ENCODE assay signal across 18 cellular contexts in genomic region chr14:99734406-99735051, GRCh38. TPM values are rescaled to one million over a fixed set of nuclear protein-coding genes. Genes with fewer than 3 reads are reported as not detected.
A peak's percentile ranks its signal among the peaks of the same experiment; 100 is the strongest.
DNase-seq lines count a peak whose midpoint lies in the region; ATAC-seq, FAIRE-seq and TF ChIP-seq lines count a peak whose summit lies in the region.
"Had no signal": no experiment of that assay in that cellular context is flagged by ENCODE, and none has a peak within 500 bp of the region (broad histone marks: within the 10 kb centered on the region; RNA-seq: fewer than 3 reads in every experiment).

No MANE protein-coding gene starts in this region.

- ATAC-seq in effector memory CD8-positive, alpha-beta T cell (replicated peaks): no peak
- ATAC-seq: HCT116; left colon; stimulated activated naive CD8-positive, alpha-beta T cell treated with anti-CD3 and anti-CD28 coated beads, Interleukin-15, Interleukin-2, amounts not matched to agents 100 U/mL and 50 U/mL, for 24 hours had no signal

- H3K4me1 Mint-ChIP-seq in effector memory CD8-positive, alpha-beta T cell (ENCODE audit: low read depth in 2 of 2): peaks cover 0 to 2% of the 10 kb centered on the region in 2 donors

- H3K27ac Mint-ChIP-seq in effector memory CD8-positive, alpha-beta T cell: no peak overlapping the region
- H3K27ac Mint-ChIP-seq: activated naive CD8-positive, alpha-beta T cell had no signal

- no peak for TF ChIP-seq POLR2A in sigmoid colon (IDR thresholded peaks at IDR 0.05)

- FAIRE-seq in GM19239 (lab: Jason Lieb, UNC): no peak
- FAIRE-seq: A204.1 had no signal

- H3K36me3 Mint-ChIP-seq in effector memory CD8-positive, alpha-beta T cell (ENCODE audit: insufficient read depth): peaks cover 3% of the 10 kb centered on the region
- H3K36me3 Mint-ChIP-seq: activated naive CD8-positive, alpha-beta T cell had no signal

- 40 to 75% methylated on average over 18 of the region's 18 CpGs for WGBS in sigmoid colon, 2 donors

- no peaks in the 10 kb centered on the region for H3K9me3 ChIP-seq in left ventricle myocardium inferior (replicated peaks)
- H3K9me3 ChIP-seq in sigmoid colon: no peaks in the 10 kb centered on the region

- H3K4me3 Mint-ChIP-seq in effector memory CD8-positive, alpha-beta T cell: no peak overlapping the region
- H3K4me3 Mint-ChIP-seq: activated naive CD8-positive, alpha-beta T cell had no signal

- TF ChIP-seq EP300 in sigmoid colon (IDR thresholded peaks at IDR 0.05): no peak

- peaks cover 38 to 90% of the 10 kb centered on the region in 2 donors for H3K27me3 Mint-ChIP-seq in effector memory CD8-positive, alpha-beta T cell

- H3K9me3 Mint-ChIP-seq in effector memory CD8-positive, alpha-beta T cell: no peaks in the 10 kb centered on the region
- H3K9me3 Mint-ChIP-seq: nephron had no signal

- no peak for TF ChIP-seq CTCF in left ventricle myocardium inferior (IDR thresholded peaks at IDR 0.05; ENCODE audit: borderline replicate concordance)
- no peak for TF ChIP-seq CTCF in sigmoid colon (IDR thresholded peaks at IDR 0.05)

- H3K4me1 ChIP-seq in left ventricle myocardium inferior (peaks cover 99% of the 10 kb centered on the region), sigmoid colon (peaks cover 0 to 49% (median 47%) of the 10 kb centered on the region in 4 donors)

- intact Hi-C loops in left ventricle myocardium inferior (cut with micrococcal nuclease) (no loop called here), sigmoid colon (cut with DNase I) (no loop called here)

- H3K36me3 ChIP-seq in left ventricle myocardium inferior (no peaks in the 10 kb centered on the region), sigmoid colon (no peaks in the 10 kb centered on the region)

- DNase-seq in NCI-H1105 (lab: John Stamatoyannopoulos, UW) (peak; percentile 15), NCI-H1105 treated with DMSO at 0.1 percent for 48 hours (lab: John Stamatoyannopoulos, UW) (no peak), RPMI8226 (peak; percentile 83), left ventricle myocardium inferior (peak; percentile 14), sigmoid colon (peak; percentile 61), NK-92 (lab: John Stamatoyannopoulos, UW; ENCODE audit: unreplicated experiment) (no peak), GM19239 (ENCODE audit: insufficient read length, low spot score) (no peak)
- no peak for DNase-seq in effector memory CD8-positive, alpha-beta T cell
- DNase-seq: cerebellar nuclear complex; NCI-H1930; NK-92 treated with Interleukin-12 subunit alpha and Interleukin-12 subunit beta, amount 100 ng/mL, for 24 hours; stimulated activated naive CD8-positive, alpha-beta T cell treated with anti-CD3 and anti-CD28 coated beads, Interleukin-15, Interleukin-2, amounts not matched to agents 100 U/mL and 50 U/mL, for 24 hours had no signal

- H3K27me3 ChIP-seq in left ventricle myocardium inferior (ENCODE audit: low read depth) (no peaks in the 10 kb centered on the region), sigmoid colon (no peaks in the 10 kb centered on the region)

- H3K4me3 ChIP-seq in left ventricle myocardium inferior (peak overlapping the region; percentile 1), sigmoid colon (no peak overlapping the region)

- H3K27ac ChIP-seq in left ventricle myocardium inferior (replicated peaks) (peak overlapping the region; percentile 94), sigmoid colon (no peak overlapping the region)

RNA-seq across cellular contexts. Expression of gene CYP46A1, which starts 50.4 kb away (rescaled TPM):
- total RNA-seq in left ventricle myocardium inferior: 4.2 TPM
- 1 to 10 TPM in 3 of 4 donors, under 1 TPM in 1; 0.36 to 2.0 (median 1.6) TPM for total RNA-seq in sigmoid colon
- polyA plus RNA-seq in sigmoid colon: under 1 TPM in 2 of 3 donors, not detected in 1; under 0.01 to 0.35 TPM
- total RNA-seq: SK-MEL-5 had no signal

RNA-seq across cellular contexts. Expression of gene EML1, which starts 58.7 kb away (rescaled TPM):
- total RNA-seq in left ventricle myocardium inferior (33.3 TPM), sigmoid colon (100 to 1,000 TPM in 3 of 4 donors, 10 to 100 TPM in 1; 91.5 to 148 (median 141) TPM)
- polyA plus RNA-seq in sigmoid colon: 1 to 10 TPM; 3.9 to 7.8 (median 5.0) TPM

Comparison
In these comparisons a context has a peak if more than half of its experiments do, and no peak if none do; other contexts are left out.
1. DNase-seq: peak in NCI-H1105 (single experiment), RPMI8226 (single experiment), left ventricle myocardium inferior (single experiment) and sigmoid colon (single experiment); none in NCI-H1105 treated with DMSO at 0.1 percent for 48 hours (single experiment), NK-92 (single experiment), GM19239 (single experiment) and effector memory CD8-positive, alpha-beta T cell (0 of 3).